Comparison of ENCODE assay signal across 20 cellular contexts in genomic region chr4:150250998-150251651, GRCh38.
DNase-seq lines count a peak whose midpoint lies in the region; ATAC-seq and TF ChIP-seq lines count a peak whose summit lies in the region.
"Had no signal": no experiment of that assay in that cellular context is flagged by ENCODE, and none has a peak within 500 bp of the region (broad histone marks: within the 10 kb centered on the region; RNA-seq: fewer than 3 reads in every experiment).

No MANE protein-coding gene starts in this region.

- H3K4me3 ChIP-seq in WERI-Rb-1 (ENCODE audit: low read depth, low read length): no peak overlapping the region
- H3K4me3 ChIP-seq: A549, BLaER1 had no signal

- peaks cover 0 to 5% (median 0%) of the 10 kb centered on the region in 3 donors for H3K27me3 Mint-ChIP-seq in immature natural killer cell (ENCODE audit: low read depth in 3 of 3)
- H3K27me3 Mint-ChIP-seq: IgD-negative memory B cell had no signal

- H3K4me1 Mint-ChIP-seq in immature natural killer cell: peaks cover 0 to 2% of the 10 kb centered on the region in 2 donors
- H3K4me1 Mint-ChIP-seq: CD4-positive, alpha-beta memory T cell; IgD-negative memory B cell had no signal

- in situ Hi-C loops in GM13976 (cut with MboI; ENCODE audit: low sequenced_read_pairs, unreplicated experiment): no loop called here

- no peak overlapping the region for H3K27ac ChIP-seq in WERI-Rb-1
- H3K27ac ChIP-seq: BLaER1, HL-60 had no signal

- H3K4me3 Mint-ChIP-seq in immature natural killer cell: no peak overlapping the region
- H3K4me3 Mint-ChIP-seq: CD4-positive, alpha-beta memory T cell; H9; IgD-negative memory B cell had no signal

- TF ChIP-seq CTCF in GM13976 (IDR thresholded peaks at IDR 0.05; ENCODE audit: borderline replicate concordance, control extremely low read depth, extremely low read depth, insufficient read depth, missing control alignments): no peak
- no peak for TF ChIP-seq CTCF in WERI-Rb-1 (IDR thresholded peaks at IDR 0.05; ENCODE audit: low read depth, low read length)

- DNase-seq in D341Med (ENCODE audit: low spot score) (peak; percentile 58), GM13976 (ENCODE audit: low spot score) (peak; percentile 55), WERI-Rb-1 (peak; percentile 37), iPS-NIHi11 (ENCODE audit: low spot score) (peak; percentile 41), Kasumi-1 (lab: John Stamatoyannopoulos, UW) (no peak), immature natural killer cell (no peak)
- DNase-seq: CD4-positive, alpha-beta memory T cell; NCI-H1105 treated with DMSO at 0.1 percent for 48 hours; NCI-H1694; NCI-H2081 treated with DMSO at 0.1 percent for 48 hours; NCI-H510A; NCI-H748 treated with DMSO at 0.1 percent for 48 hours; NK-92 treated with Interleukin-12 subunit alpha and Interleukin-12 subunit beta, amount 100 ng/mL, for 24 hours; Right ventricle myocardium superior had no signal

- no peaks in the 10 kb centered on the region for H3K27me3 ChIP-seq in WERI-Rb-1 (ENCODE audit: insufficient read depth, low read depth, severe bottlenecking)
- H3K27me3 ChIP-seq: BLaER1 had no signal

- no peaks in the 10 kb centered on the region for H3K9me3 Mint-ChIP-seq in immature natural killer cell
- H3K9me3 Mint-ChIP-seq: IgD-negative memory B cell had no signal

- H3K36me3 ChIP-seq in WERI-Rb-1: peaks cover 6% of the 10 kb centered on the region; the same call in 1 of the 2 replicates

- H3K36me3 Mint-ChIP-seq in immature natural killer cell: no peaks in the 10 kb centered on the region
- H3K36me3 Mint-ChIP-seq: CD4-positive, alpha-beta memory T cell had no signal

- no peak overlapping the region for H3K27ac Mint-ChIP-seq in immature natural killer cell
- H3K27ac Mint-ChIP-seq: IgD-negative memory B cell had no signal

- H3K9me3 ChIP-seq in WERI-Rb-1 (ENCODE audit: severe bottlenecking): no peaks in the 10 kb centered on the region
- H3K9me3 ChIP-seq: A549, BLaER1 had no signal

- no peak for ATAC-seq in HG03095 (IDR thresholded peaks at IDR 0.05; ENCODE audit: unreplicated experiment)

Comparison
In these comparisons a context has a peak if more than half of its experiments do, and no peak if none do; other contexts are left out.
1. DNase-seq: peak in D341Med (single experiment), GM13976 (single experiment), WERI-Rb-1 (single experiment) and iPS-NIHi11 (single experiment); none in Kasumi-1 (0 of 2) and immature natural killer cell (0 of 3).